In genomic region chr7:50333266-50333665, GRCh38 we compare ENCODE assay signal across 15 cellular contexts. TPM values are rescaled to one million over a fixed set of nuclear protein-coding genes. Genes with fewer than 3 reads are reported as not detected.
A peak's percentile ranks its signal among the peaks of the same experiment; 100 is the strongest.
DNase-seq lines count a peak whose midpoint lies in the region; ATAC-seq and TF ChIP-seq lines count a peak whose summit lies in the region.
"Had no signal": no experiment of that assay in that cellular context is flagged by ENCODE, and none has a peak within 500 bp of the region (broad histone marks: within the 10 kb centered on the region; RNA-seq: fewer than 3 reads in every experiment).

No MANE protein-coding gene starts in this region.

- H3K27me3 ChIP-seq in thymus (ENCODE audit: control insufficient read depth, insufficient read depth) = no peaks in the 10 kb centered on the region
- H3K27me3 ChIP-seq in tibial artery = peaks cover 0 to 3% of the 10 kb centered on the region in 2 donors
- H3K27me3 ChIP-seq: suprapubic skin had no signal

- peak overlapping the region; percentile 99 for H3K27ac Mint-ChIP-seq in activated naive CD4-positive, alpha-beta T cell treated with anti-CD3 and anti-CD28 coated beads, Interleukin-2, amount 50 U/mL, for 24 hours
- H3K27ac Mint-ChIP-seq: activated naive CD8-positive, alpha-beta T cell had no signal

- intact Hi-C loops in tibial artery (cut with DNase I; ENCODE audit: low total_unique reads) = no loop called here

- H3K9me3 ChIP-seq in thymus (ENCODE audit: control insufficient read depth) (no peaks in the 10 kb centered on the region), tibial artery (no peaks in the 10 kb centered on the region)
- H3K9me3 ChIP-seq: HAP-1, heart left ventricle, suprapubic skin had no signal

- H3K4me1 ChIP-seq in thymus (ENCODE audit: control insufficient read depth, insufficient read depth, low read length) (peaks cover 77% of the 10 kb centered on the region), tibial artery (no peaks in the 10 kb centered on the region)

- 2% methylated on average over 10 of the region's 10 CpGs for WGBS in thymus

- TF ChIP-seq CTCF in choroid plexus epithelial cell (conservative IDR thresholded peaks at IDR 0.05; ENCODE audit: low read depth, low read length) = no peak
- no peak for TF ChIP-seq CTCF in tibial artery (IDR thresholded peaks at IDR 0.05)

- ATAC-seq in GM21576 (IDR thresholded peaks at IDR 0.05; ENCODE audit: unreplicated experiment) = no peak
- ATAC-seq: heart left ventricle had no signal

- peaks cover 28% of the 10 kb centered on the region for H3K36me3 Mint-ChIP-seq in activated naive CD4-positive, alpha-beta T cell treated with anti-CD3 and anti-CD28 coated beads, Interleukin-2, amount 50 U/mL, for 24 hours

- H3K4me1 Mint-ChIP-seq in activated naive CD4-positive, alpha-beta T cell treated with anti-CD3 and anti-CD28 coated beads, Interleukin-2, amount 50 U/mL, for 24 hours = peaks cover 46% of the 10 kb centered on the region

- H3K27ac ChIP-seq in thymus (ENCODE audit: low read depth) = peak overlapping the region; percentile 94
- no peak overlapping the region for H3K27ac ChIP-seq in tibial artery
- H3K27ac ChIP-seq: suprapubic skin had no signal

- H3K36me3 ChIP-seq in thymus (ENCODE audit: control insufficient read depth, insufficient read depth) (peaks cover 22% of the 10 kb centered on the region), tibial artery (no peaks in the 10 kb centered on the region)
- H3K36me3 ChIP-seq: HAP-1, suprapubic skin had no signal

- no peak overlapping the region for H3K4me3 Mint-ChIP-seq in activated naive CD4-positive, alpha-beta T cell treated with anti-CD3 and anti-CD28 coated beads, Interleukin-2, amount 50 U/mL, for 24 hours
- H3K4me3 Mint-ChIP-seq: activated naive CD8-positive, alpha-beta T cell had no signal

- H3K4me3 ChIP-seq in choroid plexus epithelial cell (ENCODE audit: low read depth, low read length) (peak overlapping the region; percentile 24), thymus (ENCODE audit: low read length) (peak overlapping the region; percentile 45), tibial artery (no peak overlapping the region)
- H3K4me3 ChIP-seq: HAP-1, heart left ventricle, suprapubic skin had no signal

- no peaks in the 10 kb centered on the region for H3K9me3 Mint-ChIP-seq in activated naive CD4-positive, alpha-beta T cell treated with anti-CD3 and anti-CD28 coated beads, Interleukin-2, amount 50 U/mL, for 24 hours

- DNase-seq in activated naive CD4-positive, alpha-beta T cell treated with anti-CD3 and anti-CD28 coated beads, Interleukin-2, amount 50 U/mL, for 16 hours = no peak
- peak; percentile 60 for DNase-seq in OCI-M1 (lab: John Stamatoyannopoulos, UW)
- DNase-seq in choroid plexus epithelial cell (ENCODE audit: low read depth) = peak; percentile 20
- no peak for DNase-seq in tibial artery
- no peak for DNase-seq in iPS-NIHi11 (ENCODE audit: low spot score)
- DNase-seq: effector CD8-positive, alpha-beta T cell; heart left ventricle; NCI-H2107; retina had no signal

- no peaks in the 10 kb centered on the region for H3K27me3 Mint-ChIP-seq in activated naive CD4-positive, alpha-beta T cell treated with anti-CD3 and anti-CD28 coated beads, Interleukin-2, amount 50 U/mL, for 24 hours
- H3K27me3 Mint-ChIP-seq: activated naive CD8-positive, alpha-beta T cell had no signal

RNA-seq across cellular contexts. Expression of gene IKZF1, which starts 28.8 kb away (rescaled TPM):
- 99.0 TPM for polyA plus RNA-seq in thymus

Comparison
In these comparisons a context has a peak if more than half of its experiments do, and no peak if none do; other contexts are left out.
1. DNase-seq: peak in OCI-M1 (single experiment) and choroid plexus epithelial cell (single experiment); none in activated naive CD4-positive, alpha-beta T cell treated with anti-CD3 and anti-CD28 coated beads, Interleukin-2, amount 50 U/mL, for 16 hours (single experiment), tibial artery (0 of 2) and iPS-NIHi11 (single experiment).
2. H3K4me3 ChIP-seq: peak in choroid plexus epithelial cell (single experiment) and thymus (single experiment); none in tibial artery (0 of 2).